In genomic region chr1:20661235-20662109, GRCh38 we compare ENCODE assay signal across 8 cellular contexts. TPM values are rescaled to one million over a fixed set of nuclear protein-coding genes. Genes with fewer than 3 reads are reported as not detected.
A peak's percentile ranks its signal among the peaks of the same experiment; 100 is the strongest.
DNase-seq lines count a peak whose midpoint lies in the region; ATAC-seq and TF ChIP-seq lines count a peak whose summit lies in the region.

Gene DDOST, minus strand, starts transcription at chr1:20661369. Its CDS starts 19 bp downstream, at chr1:20661350.

- H3K4me1 ChIP-seq in BE2C (no peaks in the 10 kb centered on the region), colonic mucosa (no peaks in the 10 kb centered on the region)

- H3K36me3 ChIP-seq in BE2C (no peaks in the 10 kb centered on the region; the same call in 1 of the 2 replicates), colonic mucosa (peaks cover 10% of the 10 kb centered on the region)

- H3K27me3 ChIP-seq in BE2C (no peaks in the 10 kb centered on the region), colonic mucosa (no peaks in the 10 kb centered on the region), layer of hippocampus (ENCODE audit: control insufficient read depth, insufficient read depth, low read length) (no peaks in the 10 kb centered on the region)

- peak; percentile 88 for ATAC-seq in HG03457 (IDR thresholded peaks at IDR 0.05; ENCODE audit: unreplicated experiment)

- peak within 1 kb of the TSS; percentile 79 to 96 for H3K9ac ChIP-seq in colonic mucosa (ENCODE audit: low read depth in 2 of 2, low read length in 2 of 2)

- H3K27ac ChIP-seq in colonic mucosa (peak within 1 kb of the TSS; percentile 51), layer of hippocampus (ENCODE audit: low read depth, low read length) (peak within 1 kb of the TSS; percentile 62)

- H3K9me3 ChIP-seq in BE2C, result no peaks in the 10 kb centered on the region
- no peaks in the 10 kb centered on the region for H3K9me3 ChIP-seq in colonic mucosa

- TF ChIP-seq CTCF in BE2C (IDR thresholded peaks at IDR 0.05; ENCODE audit: low read depth, low read length) (peak; percentile 35), colonic mucosa (IDR thresholded peaks at IDR 0.05) (peak; percentile 31)

- H3K4me3 ChIP-seq in BE2C (ENCODE audit: low read depth, low read length) (peak within 1 kb of the TSS; percentile 84), colonic mucosa (peak within 1 kb of the TSS; percentile 96)

- intact Hi-C loops in colonic mucosa (cut with DNase I), result no loop called here

- DNase-seq in BE2C (peak; percentile 93), GM19238 (ENCODE audit: insufficient read length, low spot score) (peak; percentile 97), NCI-H524 treated with DMSO at 0.1 percent for 48 hours (lab: John Stamatoyannopoulos, UW) (peak; percentile 95), colonic mucosa (peak; percentile 97)
- peak; percentile 97 for DNase-seq in activated CD4-positive, alpha-beta T cell treated with anti-CD3 and anti-CD28 coated beads for 48 hours
- DNase-seq in stimulated activated CD4-positive, alpha-beta T cell treated with anti-CD3 and anti-CD28 coated beads, Interleukin-1b, Interleukin-23, amount 100 ng/mL, for 48 hours, result peak; percentile 97

RNA-seq across cellular contexts. Expression of gene DDOST, which starts in this region (rescaled TPM):
- polyA plus RNA-seq in BE2C (2012; ENCODE audit: insufficient read depth, insufficient read length, low read depth), result 236 TPM
- total RNA-seq in colonic mucosa, result 100 to 1,000 TPM; 233 to 364 TPM

Comparison
In these comparisons a context has a peak if more than half of its experiments do, and no peak if none do; other contexts are left out.
1. Peak in every context shown above with its lines: DNase-seq, ATAC-seq, H3K4me3 ChIP-seq and H3K27ac ChIP-seq.